3 cellular contexts compared by ENCODE assay signal in genomic region chr2:173886613-173887012, GRCh38.
TF ChIP-seq lines count a peak whose summit lies in the region.

No MANE protein-coding gene starts in this region.

TF ChIP-seq in HepG2, 621 proteins besides CTCF, POLR2A, EP300 and RAD21:
- TF ChIP-seq HNRNPK (IDR thresholded peaks at IDR 0.05; ENCODE audit: low read depth, low read length, poor library complexity, severe bottlenecking) = no peak
- TF ChIP-seq CHD2 (IDR thresholded peaks at IDR 0.05; ENCODE audit: low read depth, low read length) = no peak
- no peak for TF ChIP-seq ZFY (CRISPR knock-in tag; IDR thresholded peaks at IDR 0.05)
- TF ChIP-seq YY1 (IDR thresholded peaks at IDR 0.05; ENCODE audit: insufficient read depth, insufficient replicate concordance, low read depth, low read length) = peak; percentile 34
- no peak for TF ChIP-seq GZF1 (CRISPR knock-in tag; IDR thresholded peaks at IDR 0.05)
- no peak for TF ChIP-seq CCAR2 (optimal IDR thresholded peaks at IDR 0.05; ENCODE audit: low read depth, low read length)
- TF ChIP-seq RARG (CRISPR knock-in tag; IDR thresholded peaks at IDR 0.05; ENCODE audit: low read depth) = no peak

TF ChIP-seq in K562, 482 proteins besides CTCF, POLR2A, EP300 and RAD21:
- TF ChIP-seq CSDE1 (IDR thresholded peaks at IDR 0.05) = no peak
- TF ChIP-seq YY1 (IDR thresholded peaks at IDR 0.05; ENCODE audit: borderline replicate concordance in 1 of 3, control insufficient read depth in 1 of 3, extremely low read depth in 1 of 3, insufficient read depth in 3 of 3, insufficient read length in 1 of 3, insufficient replicate concordance in 2 of 3, low read depth in 1 of 3, low read length in 2 of 3) = peak in 1 of 3 experiments; percentile 74
- 0 out of 2 replicates have a peak, but pooled peaks have one; percentile 49 for TF ChIP-seq ESRRA (IDR thresholded peaks at IDR 0.05; ENCODE audit: borderline replicate concordance, low read depth)

TF ChIP-seq in H1, 55 proteins besides CTCF, POLR2A, EP300 and RAD21:
- TF ChIP-seq YY1 (IDR thresholded peaks at IDR 0.05; ENCODE audit: low read depth, low read length) = peak; percentile 91
- TF ChIP-seq JUN (IDR thresholded peaks at IDR 0.05; ENCODE audit: low read depth, low read length) = no peak
